ENCODE assay signal across 7 cellular contexts in genomic region chr11:112114460-112114859, GRCh38. TPM values are rescaled to one million over a fixed set of nuclear protein-coding genes. Genes with fewer than 3 reads are reported as not detected.
"Had no signal": no experiment of that assay in that cellular context is flagged by ENCODE, and none has a peak within 500 bp of the region (broad histone marks: within the 10 kb centered on the region; RNA-seq: fewer than 3 reads in every experiment).

No MANE protein-coding gene starts in this region.

- FAIRE-seq: HepG2 had no signal

- DNase-seq: IMR-90, KBM-7, KG1 had no signal

- H3K4me3 Mint-ChIP-seq: IgD-negative memory B cell had no signal

- ATAC-seq: HepG2 had no signal

- H3K27me3 Mint-ChIP-seq: IgD-negative memory B cell had no signal

- H3K9ac ChIP-seq: KMS-11 had no signal

- H3K27ac ChIP-seq: HL-60, KMS-11 had no signal

RNA-seq across cellular contexts. Expression of gene PIH1D2, which starts 40.6 kb away (rescaled TPM):
- polyA plus RNA-seq: IgD-negative memory B cell had no signal
